28 cellular contexts compared by ENCODE assay signal in genomic region chr6:40152701-40153100, GRCh38.
"Had no signal": no experiment of that assay in that cellular context is flagged by ENCODE, and none has a peak within 500 bp of the region (broad histone marks: within the 10 kb centered on the region; RNA-seq: fewer than 3 reads in every experiment).

No MANE protein-coding gene starts in this region.

- FAIRE-seq: colon, endometrium, endothelial cell of umbilical vein, frontal cortex had no signal

- H3K4me3 Mint-ChIP-seq: dendritic cell treated with granulocyte-macrophage colony-stimulating factor and Interleukin-4, amounts not matched to agents 40 ng/mL and 50 ng/mL, for 4 days; effector memory CD8-positive, alpha-beta T cell; endodermal cell had no signal

- H3K4me1 Mint-ChIP-seq: endodermal cell had no signal

- H3K27ac ChIP-seq: colonic mucosa, coronary artery, dorsolateral prefrontal cortex, epithelial cell of prostate, esophagus muscularis mucosa, esophagus squamous epithelium, foreskin keratinocyte, gastrocnemius medialis, gastroesophageal sphincter, heart left ventricle, heart right ventricle had no signal

- H3K9me3 Mint-ChIP-seq: endodermal cell had no signal

- H3K27ac Mint-ChIP-seq: dendritic cell treated with granulocyte-macrophage colony-stimulating factor and Interleukin-4, amounts not matched to agents 40 ng/mL and 50 ng/mL, for 4 days; effector memory CD8-positive, alpha-beta T cell; endodermal cell had no signal

- DNase-seq: colonic mucosa; cortex of kidney; dermis blood vessel endothelial cell; dorsolateral prefrontal cortex; effector CD4-positive, alpha-beta T cell; effector CD8-positive, alpha-beta T cell; effector memory CD4-positive, alpha-beta T cell; effector memory CD8-positive, alpha-beta T cell; endodermal cell; erythroblast; esophagus squamous epithelium; foreskin fibroblast; foreskin keratinocyte; foreskin melanocyte; gastrocnemius medialis; glutamatergic neuron; heart left ventricle; heart right ventricle had no signal

- H3K27me3 ChIP-seq: colonic mucosa, esophagus squamous epithelium, foreskin keratinocyte had no signal

- H3K36me3 ChIP-seq: colonic mucosa, esophagus muscularis mucosa, esophagus squamous epithelium, gastrocnemius medialis, gastroesophageal sphincter, heart left ventricle, heart right ventricle had no signal

- H3K9me3 ChIP-seq: colonic mucosa, esophagus muscularis mucosa, esophagus squamous epithelium, gastrocnemius medialis, gastroesophageal sphincter, heart left ventricle had no signal

- ATAC-seq: effector memory CD8-positive, alpha-beta T cell; esophagus mucosa; foreskin keratinocyte; gastrocnemius medialis; gastroesophageal sphincter; heart left ventricle; heart right ventricle had no signal

- H3K4me1 ChIP-seq: colonic mucosa, esophagus muscularis mucosa, esophagus squamous epithelium, foreskin keratinocyte, gastrocnemius medialis, gastroesophageal sphincter, heart left ventricle, heart right ventricle had no signal

- H3K4me3 ChIP-seq: colonic mucosa, coronary artery, dorsolateral prefrontal cortex, esophagus muscularis mucosa, esophagus squamous epithelium, gastrocnemius medialis, gastroesophageal sphincter, heart left ventricle, heart right ventricle had no signal
